In the genomic region with DNA sequence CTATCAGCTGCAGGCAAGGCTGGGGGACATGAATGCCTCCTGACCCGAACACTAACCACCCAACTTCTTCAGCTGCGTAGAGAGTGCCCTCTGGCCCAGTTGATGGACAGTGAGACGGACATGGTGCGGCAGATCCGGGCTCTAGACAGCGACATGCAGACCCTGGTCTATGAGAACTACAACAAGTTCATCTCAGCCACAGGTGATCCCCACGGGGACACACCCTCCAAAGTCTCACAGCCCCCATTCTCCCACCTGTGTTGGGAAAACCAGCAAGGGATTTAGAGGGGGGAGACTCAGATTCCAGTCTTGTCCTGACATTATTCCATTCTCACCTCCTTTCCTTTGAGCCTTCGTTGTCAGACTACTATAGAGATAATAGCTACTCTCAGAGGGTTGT, we compare ENCODE assay signal across 6 cellular contexts. TPM values are rescaled to one million over a fixed set of nuclear protein-coding genes. Genes with fewer than 3 reads are reported as not detected.
DNase-seq lines count a peak whose midpoint lies in the region; ATAC-seq and TF ChIP-seq lines count a peak whose summit lies in the region.

No MANE protein-coding gene starts in this region.

- peak overlapping the region; percentile 92 for H3K4me3 Mint-ChIP-seq in activated T-cell treated with anti-CD3 and anti-CD28 coated beads, Interleukin-2, amount 50 U/mL, for 24 hours
- peak overlapping the region; percentile 95 for H3K4me3 Mint-ChIP-seq in type B pancreatic cell

- peak; percentile 9 for ATAC-seq in left ventricle myocardium superior
- no peak for ATAC-seq in GM21367 (IDR thresholded peaks at IDR 0.05; ENCODE audit: unreplicated experiment)

- DNase-seq in activated T-cell treated with anti-CD3 and anti-CD28 coated beads, Interleukin-2, amount 50 U/mL, for 24 hours: no peak
- DNase-seq in activated T-cell treated with anti-CD3 and anti-CD28 coated beads, Interleukin-2, amount 50 U/mL, for 48 hours: no peak
- DNase-seq in left ventricle myocardium superior: no peak
- no peak for DNase-seq in type B pancreatic cell (ENCODE audit: extremely low spot score, unreplicated experiment)
- no peak for DNase-seq in NCI-H1105 (lab: John Stamatoyannopoulos, UW)

- peaks cover 36% of the 10 kb centered on the region for H3K36me3 Mint-ChIP-seq in activated T-cell treated with anti-CD3 and anti-CD28 coated beads, Interleukin-2, amount 50 U/mL, for 24 hours (ENCODE audit: low read depth)
- H3K36me3 Mint-ChIP-seq in type B pancreatic cell: no peaks in the 10 kb centered on the region

- peaks cover 21% of the 10 kb centered on the region for H3K4me1 Mint-ChIP-seq in activated T-cell treated with anti-CD3 and anti-CD28 coated beads, Interleukin-2, amount 50 U/mL, for 24 hours (ENCODE audit: low read depth)
- H3K4me1 Mint-ChIP-seq in type B pancreatic cell (ENCODE audit: unreplicated experiment): peaks cover 9% of the 10 kb centered on the region

- H3K27me3 Mint-ChIP-seq in activated T-cell treated with anti-CD3 and anti-CD28 coated beads, Interleukin-2, amount 50 U/mL, for 24 hours: no peaks in the 10 kb centered on the region
- H3K27me3 Mint-ChIP-seq in type B pancreatic cell: no peaks in the 10 kb centered on the region

- intact Hi-C loops in left ventricle myocardium superior (cut with micrococcal nuclease): no loop called here

- no peak for TF ChIP-seq CTCF in type B pancreatic cell (conservative IDR thresholded peaks at IDR 0.05)

- peak overlapping the region; percentile 96 for H3K27ac Mint-ChIP-seq in activated T-cell treated with anti-CD3 and anti-CD28 coated beads, Interleukin-2, amount 50 U/mL, for 24 hours
- H3K27ac Mint-ChIP-seq in type B pancreatic cell: peak overlapping the region; percentile 90

- H3K9me3 Mint-ChIP-seq in activated T-cell treated with anti-CD3 and anti-CD28 coated beads, Interleukin-2, amount 50 U/mL, for 24 hours: no peaks in the 10 kb centered on the region
- H3K9me3 Mint-ChIP-seq in type B pancreatic cell: no peaks in the 10 kb centered on the region

RNA-seq across cellular contexts. Expression of gene VPS51, which starts 0.9 kb away (rescaled TPM):
- 84.8 TPM for total RNA-seq in left ventricle myocardium superior
- 96.3 and 104 TPM in 2 replicates for total RNA-seq in type B pancreatic cell (ENCODE audit: low replicate concordance)

RNA-seq across cellular contexts. Expression of gene ZFPL1, which starts 12.9 kb away (rescaled TPM):
- total RNA-seq in left ventricle myocardium superior (23.7 TPM), type B pancreatic cell (ENCODE audit: low replicate concordance) (35.9 and 49.1 TPM in 2 replicates)

RNA-seq across cellular contexts. Expression of gene CDCA5, which starts 13.1 kb away (rescaled TPM):
- total RNA-seq in left ventricle myocardium superior: 1.3 TPM
- 18.7 and 39.3 TPM in 2 replicates for total RNA-seq in type B pancreatic cell (ENCODE audit: low replicate concordance)

RNA-seq across cellular contexts. Expression of gene TM7SF2, which starts 14.7 kb away (rescaled TPM):
- 112 TPM for total RNA-seq in left ventricle myocardium superior
- 52.2 and 61.3 TPM in 2 replicates for total RNA-seq in type B pancreatic cell (ENCODE audit: low replicate concordance)

RNA-seq across cellular contexts. Expression of gene ZNHIT2, which starts 20.6 kb away (rescaled TPM):
- total RNA-seq in left ventricle myocardium superior: 5.5 TPM
- 11.4 and 12.2 TPM in 2 replicates for total RNA-seq in type B pancreatic cell (ENCODE audit: low replicate concordance)
